ENCODE assay signal across 8 cellular contexts in genomic region chr10:74585231-74586087, GRCh38.
A peak's percentile ranks its signal among the peaks of the same experiment; 100 is the strongest.
DNase-seq lines count a peak whose midpoint lies in the region; ATAC-seq lines count a peak whose summit lies in the region.

No MANE protein-coding gene starts in this region.

- peak; percentile 28 for DNase-seq in activated CD4-positive, CD25-positive, alpha-beta regulatory T cell treated with anti-CD3 and anti-CD28 coated beads, Interleukin-2, amount 50 U/mL, for 16 hours (ENCODE audit: low read depth, low spot score)
- no peak for DNase-seq in activated CD4-positive, CD25-positive, alpha-beta regulatory T cell treated with anti-CD3 and anti-CD28 coated beads, Interleukin-2, amount 50 U/mL, for 72 hours
- peak; percentile 47 for DNase-seq in NCI-H345 treated with DMSO at 0.1 percent for 48 hours (lab: John Stamatoyannopoulos, UW; ENCODE audit: unreplicated experiment)
- peak; percentile 66 for DNase-seq in activated naive CD4-positive, alpha-beta T cell treated with Interleukin-2 at 50 U/mL for 16 hours
- DNase-seq in iris pigment epithelial cell (ENCODE audit: low read depth), result peak; percentile 32
- DNase-seq in stimulated activated CD4-positive, alpha-beta T cell treated with anti-CD3 and anti-CD28 coated beads, Interleukin-4, amount 100 ng/mL, for 24 hours, result peak; percentile 61
- no peak for DNase-seq in AG08395 (ENCODE audit: low spot score)

- ATAC-seq in HG02943 (IDR thresholded peaks at IDR 0.05; ENCODE audit: low read depth, unreplicated experiment), result peak; percentile 61

Comparison
In these comparisons a context has a peak if more than half of its experiments do, and no peak if none do; other contexts are left out.
1. DNase-seq: peak in activated CD4-positive, CD25-positive, alpha-beta regulatory T cell treated with anti-CD3 and anti-CD28 coated beads, Interleukin-2, amount 50 U/mL, for 16 hours (single experiment), NCI-H345 treated with DMSO at 0.1 percent for 48 hours (single experiment), activated naive CD4-positive, alpha-beta T cell treated with Interleukin-2 at 50 U/mL for 16 hours (single experiment), iris pigment epithelial cell (single experiment) and stimulated activated CD4-positive, alpha-beta T cell treated with anti-CD3 and anti-CD28 coated beads, Interleukin-4, amount 100 ng/mL, for 24 hours (single experiment); none in activated CD4-positive, CD25-positive, alpha-beta regulatory T cell treated with anti-CD3 and anti-CD28 coated beads, Interleukin-2, amount 50 U/mL, for 72 hours (single experiment) and AG08395 (single experiment).